In genomic region chr18:79963658-79964329, GRCh38 we compare ENCODE assay signal across 8 cellular contexts. TPM values are rescaled to one million over a fixed set of nuclear protein-coding genes. Genes with fewer than 3 reads are reported as not detected.
DNase-seq lines count a peak whose midpoint lies in the region; ATAC-seq and TF ChIP-seq lines count a peak whose summit lies in the region.

No MANE protein-coding gene starts in this region.

- H3K27me3 ChIP-seq in body of pancreas (no peaks in the 10 kb centered on the region), lung (ENCODE audit: control insufficient read depth, insufficient read depth) (no peaks in the 10 kb centered on the region), transverse colon (no peaks in the 10 kb centered on the region)

- H3K27me3 Mint-ChIP-seq in activated T-cell treated with anti-CD3 and anti-CD28 coated beads, Interleukin-2, amount 50 U/mL, for 4 hours (ENCODE audit: low read depth): peaks cover 4% of the 10 kb centered on the region

- DNase-seq in activated T-cell treated with anti-CD3 and anti-CD28 coated beads, Interleukin-2, amount 50 U/mL, for 4 hours: no peak
- DNase-seq in activated T-cell treated with anti-CD3 and anti-CD28 coated beads for 4 hours (no peak), body of pancreas (no peak), lung (ENCODE audit: low spot score) (no peak), transverse colon (no peak), NCI-H1694 (lab: John Stamatoyannopoulos, UW) (no peak), NCI-H526 (lab: John Stamatoyannopoulos, UW) (no peak)
- no peak for DNase-seq in stimulated activated CD4-positive, alpha-beta T cell treated with anti-CD3 and anti-CD28 coated beads, Interleukin-2, amount 100 ng/mL, for 48 hours

- no peaks in the 10 kb centered on the region for H3K36me3 Mint-ChIP-seq in activated T-cell treated with anti-CD3 and anti-CD28 coated beads, Interleukin-2, amount 50 U/mL, for 4 hours (ENCODE audit: insufficient read depth)

- H3K4me3 ChIP-seq in body of pancreas (peak overlapping the region in 1 of 2 donors; percentile 37), lung (peak overlapping the region; percentile 76), transverse colon (peak overlapping the region; percentile 48 to 79 (median 71))

- H3K27ac ChIP-seq in body of pancreas (peak overlapping the region; percentile 74 to 92 (median 92)), lung (ENCODE audit: low read depth in 1 of 2, low read length in 1 of 2) (peak overlapping the region in 1 of 2 donors; percentile 96), transverse colon (peak overlapping the region; percentile 90 to 93 (median 92))

- TF ChIP-seq EP300 in transverse colon (IDR thresholded peaks at IDR 0.05; ENCODE audit: low read depth): no peak

- WGBS in body of pancreas, 2 donors: 76% methylated on average over 24 to 30 of the region's 30 CpGs
- WGBS in lung, 2 donors: 83 to 89% methylated on average over 26 to 30 of the region's 30 CpGs
- WGBS in transverse colon (ENCODE audit: low coverage in 1 of 2), 2 donors: 73 to 96% methylated on average over 5 to 30 of the region's 30 CpGs

- in situ Hi-C loops in transverse colon (cut with MboI; ENCODE audit: low pct_ligation_motif_present in 1 of 4, low pct_unique_long_range_greater_than_20kb in 1 of 4, low sequenced_read_pairs in 3 of 4): no loop called here

- H3K36me3 ChIP-seq in body of pancreas (replicated peaks in 1 of 2; ENCODE audit: insufficient read depth in 1 of 2, low read depth in 2 of 2): peaks cover 0 to 3% of the 10 kb centered on the region in 2 donors
- H3K36me3 ChIP-seq in lung (ENCODE audit: control insufficient read depth in 2 of 2, insufficient read depth in 2 of 2, low read length in 2 of 2): peaks cover 0 to 3% of the 10 kb centered on the region in 2 donors
- peaks cover 0 to 5% (median 0%) of the 10 kb centered on the region in 4 donors for H3K36me3 ChIP-seq in transverse colon

- H3K4me3 Mint-ChIP-seq in activated T-cell treated with anti-CD3 and anti-CD28 coated beads, Interleukin-2, amount 50 U/mL, for 4 hours: peak overlapping the region; percentile 67

- no peaks in the 10 kb centered on the region for H3K9me3 Mint-ChIP-seq in activated T-cell treated with anti-CD3 and anti-CD28 coated beads, Interleukin-2, amount 50 U/mL, for 4 hours

- no peaks in the 10 kb centered on the region for H3K9me3 ChIP-seq in body of pancreas
- H3K9me3 ChIP-seq in lung (ENCODE audit: control insufficient read depth in 2 of 2, insufficient read depth in 1 of 2, low read length in 1 of 2): peaks cover 0 to 3% of the 10 kb centered on the region in 2 donors
- no peaks in the 10 kb centered on the region for H3K9me3 ChIP-seq in transverse colon

- intact Hi-C loops in body of pancreas (cut with DNase I) (no loop called here), transverse colon (cut with DNase I; ENCODE audit: low total_unique reads) (no loop called here)

- TF ChIP-seq POLR2A in body of pancreas (IDR thresholded peaks at IDR 0.05) (no peak), transverse colon (IDR thresholded peaks at IDR 0.05) (no peak)

- no peak for TF ChIP-seq CTCF in body of pancreas (IDR thresholded peaks at IDR 0.05)
- no peak for TF ChIP-seq CTCF in lung (IDR thresholded peaks at IDR 0.05; ENCODE audit: control extremely low read depth, extremely low read depth)
- no peak for TF ChIP-seq CTCF in transverse colon (IDR thresholded peaks at IDR 0.05)

- no peak for ATAC-seq in activated T-cell treated with anti-CD3 and anti-CD28 coated beads, Interleukin-2, amount 50 U/mL, for 4 hours
- no peak for ATAC-seq in body of pancreas
- no peak for ATAC-seq in lung (ENCODE audit: insufficient read depth, low FRiP score)

- peaks cover 19% of the 10 kb centered on the region for H3K4me1 ChIP-seq in body of pancreas
- peaks cover 0 to 18% of the 10 kb centered on the region in 2 donors for H3K4me1 ChIP-seq in lung (ENCODE audit: control insufficient read depth in 2 of 2, insufficient read depth in 2 of 2, low read length in 2 of 2)
- peaks cover 17 to 69% (median 44%) of the 10 kb centered on the region in 4 donors for H3K4me1 ChIP-seq in transverse colon

- H3K4me1 Mint-ChIP-seq in activated T-cell treated with anti-CD3 and anti-CD28 coated beads, Interleukin-2, amount 50 U/mL, for 4 hours (ENCODE audit: low read depth): peaks cover 39% of the 10 kb centered on the region

RNA-seq across cellular contexts. Expression of gene HSBP1L1, which starts 0.6 kb away (rescaled TPM):
- 1 to 10 TPM; 1.5 to 4.8 (median 2.2) TPM for total RNA-seq in activated T-cell treated with anti-CD3 and anti-CD28 coated beads, Interleukin-2, amount 50 U/mL, for 4 hours
- 10 to 100 TPM; 14.8 to 22.1 TPM for total RNA-seq in body of pancreas
- total RNA-seq in lung: 10 to 100 TPM; 30.6 to 37.9 TPM
- 10 to 100 TPM; 23.2 to 80.9 TPM for polyA plus RNA-seq in lung
- 100 to 1,000 TPM in 2 of 4 donors, 10 to 100 TPM in 2; 48.4 to 211 (median 109) TPM for total RNA-seq in transverse colon

RNA-seq across cellular contexts. Expression of gene SLC66A2, which starts 12.3 kb away (rescaled TPM):
- 10 to 100 TPM; 33.7 to 38.7 (median 34.8) TPM for total RNA-seq in activated T-cell treated with anti-CD3 and anti-CD28 coated beads, Interleukin-2, amount 50 U/mL, for 4 hours
- total RNA-seq in body of pancreas (10 to 100 TPM; 30.4 to 50.8 TPM), lung (10 to 100 TPM; 26.5 to 69.8 TPM), transverse colon (100 to 1,000 TPM in 2 of 4 donors, 10 to 100 TPM in 2; 56.5 to 183 (median 92.9) TPM)
- 10 to 100 TPM; 54.9 to 71.8 TPM for polyA plus RNA-seq in lung

RNA-seq across cellular contexts. Expression of gene TXNL4A, which starts 24.6 kb away (rescaled TPM):
- 100 to 1,000 TPM; 211 to 261 (median 247) TPM for total RNA-seq in activated T-cell treated with anti-CD3 and anti-CD28 coated beads, Interleukin-2, amount 50 U/mL, for 4 hours
- total RNA-seq in body of pancreas (10 to 100 TPM; 11.2 to 13.5 TPM), lung (100 to 1,000 TPM in 1 of 2 donors, 10 to 100 TPM in 1; 29.9 to 101 TPM), transverse colon (10 to 100 TPM in 3 of 4 donors, 1 to 10 TPM in 1; 4.1 to 36.8 (median 31.0) TPM)
- polyA plus RNA-seq in lung: 10 to 100 TPM; 84.1 to 86.2 TPM
